Comparison of ENCODE assay signal across 1 cellular context in the genomic region with DNA sequence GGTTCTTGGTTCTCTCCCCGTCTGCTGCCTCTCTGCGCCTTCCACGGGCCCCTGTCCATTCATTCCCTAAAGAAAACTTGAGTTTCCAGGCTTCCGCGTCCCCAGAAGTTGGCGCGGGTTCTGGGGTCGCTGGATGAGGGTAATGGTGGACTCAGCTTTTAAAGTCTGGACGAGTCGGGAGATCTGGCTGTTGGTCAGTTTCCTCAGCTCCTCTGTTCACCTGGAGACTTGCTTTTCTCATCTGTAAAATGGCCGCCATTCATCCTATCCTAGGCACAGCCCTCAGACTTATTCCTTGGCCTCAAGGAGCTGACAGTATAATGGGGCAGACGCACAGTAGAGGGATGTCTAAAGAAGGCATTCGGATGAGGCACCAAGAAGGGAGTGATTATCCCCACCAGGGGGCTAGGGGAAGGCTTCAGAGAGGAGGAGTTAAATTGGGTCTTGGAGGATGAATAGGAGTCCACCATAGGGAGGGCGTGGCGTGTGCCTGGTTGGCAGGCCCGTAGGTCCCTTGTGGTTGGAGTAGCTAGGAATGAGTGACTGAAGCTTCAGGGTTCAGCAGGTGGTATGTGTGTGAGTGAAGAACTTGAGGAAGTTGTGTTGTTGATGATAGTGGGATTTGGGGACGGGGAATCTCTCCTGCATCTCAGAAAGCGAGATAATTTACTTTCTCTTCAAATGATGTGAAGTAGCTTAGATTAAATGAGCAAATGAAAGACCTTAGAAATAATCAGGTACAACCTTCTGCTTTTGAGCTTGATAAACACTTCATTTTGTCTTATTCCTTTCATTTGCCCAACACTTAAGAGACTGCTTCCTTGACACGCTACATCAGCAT.
TF ChIP-seq lines count a peak whose summit lies in the region.

No MANE protein-coding gene starts in this region.

TF ChIP-seq in H1, 55 proteins besides CTCF, POLR2A, EP300 and RAD21:
- TF ChIP-seq PHF8 (conservative IDR thresholded peaks at IDR 0.05; ENCODE audit: low read depth, low read length) (no peak; the same call in none of the 2 replicates), YY1 (IDR thresholded peaks at IDR 0.05; ENCODE audit: low read depth, low read length) (peak; percentile 92), BACH1 (IDR thresholded peaks at IDR 0.05; ENCODE audit: low read length) (no peak), MAFK (IDR thresholded peaks at IDR 0.05; ENCODE audit: low read depth, low read length) (no peak), CHD1 (IDR thresholded peaks at IDR 0.05; ENCODE audit: low read depth, low read length) (0 out of 2 replicates have a peak, but pooled peaks have one; percentile 54), CTBP2 (IDR thresholded peaks at IDR 0.05; ENCODE audit: borderline replicate concordance, insufficient read depth, insufficient read length, low read length) (no peak), JUN (IDR thresholded peaks at IDR 0.05; ENCODE audit: low read depth, low read length) (no peak), RFX5 (IDR thresholded peaks at IDR 0.05; ENCODE audit: borderline replicate concordance, low read depth, low read length) (no peak), SIN3A (conservative IDR thresholded peaks at IDR 0.05 in 1 of 2, IDR thresholded peaks at IDR 0.05 in 1 of 2; ENCODE audit: low read depth in 1 of 2, low read length in 2 of 2) (no peak), EZH2 (IDR thresholded peaks at IDR 0.05; ENCODE audit: low read depth, low read length, severe bottlenecking) (no peak), SP2 (IDR thresholded peaks at IDR 0.05; ENCODE audit: low read length) (no peak), CBX5 (IDR thresholded peaks at IDR 0.05; ENCODE audit: low read depth, low read length) (no peak), SAP30 (IDR thresholded peaks at IDR 0.05; ENCODE audit: insufficient read depth, insufficient replicate concordance, low read length) (no peak), TEAD4 (IDR thresholded peaks at IDR 0.05; ENCODE audit: low read depth, low read length) (no peak), SUZ12 (IDR thresholded peaks at IDR 0.05; ENCODE audit: low read length) (no peak), RNF2 (IDR thresholded peaks at IDR 0.05; ENCODE audit: borderline replicate concordance, low read depth, low read length, missing control alignments, poor library complexity, severe bottlenecking) (no peak), ZNF274 (IDR thresholded peaks at IDR 0.05; ENCODE audit: borderline replicate concordance, extremely low read depth, low read length) (no peak), ASH2L (IDR thresholded peaks at IDR 0.05; ENCODE audit: low read length) (peak; percentile 14), TAF1 (IDR thresholded peaks at IDR 0.05; ENCODE audit: low read depth, low read length) (peak; percentile 89), POU5F1 (IDR thresholded peaks at IDR 0.05; ENCODE audit: low read depth, low read length) (no peak), FOSL1 (IDR thresholded peaks at IDR 0.05; ENCODE audit: insufficient read depth, low read depth, low read length) (no peak), HDAC2 (IDR thresholded peaks at IDR 0.05; ENCODE audit: borderline replicate concordance in 1 of 2, low read depth in 2 of 2, low read length in 2 of 2) (peak; percentile 20 to 96; a peak in 2 of 4 replicates), CREB1 (IDR thresholded peaks at IDR 0.05) (peak; percentile 13; the same call in 1 of the 2 replicates), RBBP5 (IDR thresholded peaks at IDR 0.05; ENCODE audit: borderline replicate concordance, low read depth, low read length) (no peak; the same call in 1 of the 2 replicates), JUND (IDR thresholded peaks at IDR 0.05; ENCODE audit: low read length) (no peak), POLR2AphosphoS5 (IDR thresholded peaks at IDR 0.05; ENCODE audit: low read depth, low read length) (peak; percentile 96), BCL11A (IDR thresholded peaks at IDR 0.05; ENCODE audit: low read depth in 2 of 2, low read length in 2 of 2) (no peak), SIRT6 (IDR thresholded peaks at IDR 0.05; ENCODE audit: low read length) (no peak), TAF7 (optimal IDR thresholded peaks at IDR 0.05; ENCODE audit: borderline replicate concordance, low read depth, low read length) (no peak), SP1 (IDR thresholded peaks at IDR 0.05; ENCODE audit: low read depth, low read length) (peak; percentile 53; the same call in 1 of the 2 replicates), EGR1 (IDR thresholded peaks at IDR 0.05; ENCODE audit: borderline replicate concordance, low read depth, low read length) (no peak), NANOG (IDR thresholded peaks at IDR 0.05; ENCODE audit: insufficient read depth, low read depth, low read length, poor library complexity, severe bottlenecking) (no peak), KDM1A (IDR thresholded peaks at IDR 0.05; ENCODE audit: borderline replicate concordance, low read length) (peak; percentile 99), CHD2 (IDR thresholded peaks at IDR 0.05; ENCODE audit: low read length) (no peak), GTF2F1 (IDR thresholded peaks at IDR 0.05; ENCODE audit: borderline replicate concordance, low read depth, low read length) (no peak), CEBPB (IDR thresholded peaks at IDR 0.05; ENCODE audit: low read depth, low read length) (no peak), KDM5A (IDR thresholded peaks at IDR 0.05; ENCODE audit: low read length) (peak; percentile 59; the same call in 1 of the 2 replicates), SP4 (IDR thresholded peaks at IDR 0.05; ENCODE audit: low read length) (no peak), BRCA1 (IDR thresholded peaks at IDR 0.05; ENCODE audit: low read depth, low read length) (no peak), TBP (IDR thresholded peaks at IDR 0.05; ENCODE audit: low read depth, low read length) (peak; percentile 90), KDM4A (IDR thresholded peaks at IDR 0.05; ENCODE audit: low read depth, low read length, severe bottlenecking) (peak; percentile 30), CBX8 (IDR thresholded peaks at IDR 0.05; ENCODE audit: borderline replicate concordance, low read depth, low read length) (no peak), RXRA (IDR thresholded peaks at IDR 0.05; ENCODE audit: insufficient read depth, low read depth, low read length) (no peak), NRF1 (IDR thresholded peaks at IDR 0.05; ENCODE audit: low read depth, low read length) (no peak), GABPA (IDR thresholded peaks at IDR 0.05; ENCODE audit: borderline replicate concordance, insufficient read depth, low read length) (no peak), SRF (IDR thresholded peaks at IDR 0.05; ENCODE audit: low read depth, low read length) (no peak), E2F6 (IDR thresholded peaks at IDR 0.05) (no peak), ATF2 (IDR thresholded peaks at IDR 0.05; ENCODE audit: low read length) (no peak), TCF12 (IDR thresholded peaks at IDR 0.05; ENCODE audit: low read depth, low read length) (0 out of 2 replicates have a peak, but pooled peaks have one; percentile 56), SIX5 (IDR thresholded peaks at IDR 0.05; ENCODE audit: low read depth, low read length) (no peak), HDAC6 (IDR thresholded peaks at IDR 0.05; ENCODE audit: low read depth, low read length) (no peak)
- TF ChIP-seq, protein P1, sequence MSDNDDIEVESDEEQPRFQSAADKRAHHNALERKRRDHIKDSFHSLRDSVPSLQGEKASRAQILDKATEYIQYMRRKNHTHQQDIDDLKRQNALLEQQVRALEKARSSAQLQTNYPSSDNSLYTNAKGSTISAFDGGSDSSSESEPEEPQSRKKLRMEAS (IDR thresholded peaks at IDR 0.05), result no peak
- TF ChIP-seq, protein P2, sequence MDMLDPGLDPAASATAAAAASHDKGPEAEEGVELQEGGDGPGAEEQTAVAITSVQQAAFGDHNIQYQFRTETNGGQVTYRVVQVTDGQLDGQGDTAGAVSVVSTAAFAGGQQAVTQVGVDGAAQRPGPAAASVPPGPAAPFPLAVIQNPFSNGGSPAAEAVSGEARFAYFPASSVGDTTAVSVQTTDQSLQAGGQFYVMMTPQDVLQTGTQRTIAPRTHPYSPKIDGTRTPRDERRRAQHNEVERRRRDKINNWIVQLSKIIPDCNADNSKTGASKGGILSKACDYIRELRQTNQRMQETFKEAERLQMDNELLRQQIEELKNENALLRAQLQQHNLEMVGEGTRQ (IDR thresholded peaks at IDR 0.05; ENCODE audit: low read length), result no peak
- TF ChIP-seq, protein P3, sequence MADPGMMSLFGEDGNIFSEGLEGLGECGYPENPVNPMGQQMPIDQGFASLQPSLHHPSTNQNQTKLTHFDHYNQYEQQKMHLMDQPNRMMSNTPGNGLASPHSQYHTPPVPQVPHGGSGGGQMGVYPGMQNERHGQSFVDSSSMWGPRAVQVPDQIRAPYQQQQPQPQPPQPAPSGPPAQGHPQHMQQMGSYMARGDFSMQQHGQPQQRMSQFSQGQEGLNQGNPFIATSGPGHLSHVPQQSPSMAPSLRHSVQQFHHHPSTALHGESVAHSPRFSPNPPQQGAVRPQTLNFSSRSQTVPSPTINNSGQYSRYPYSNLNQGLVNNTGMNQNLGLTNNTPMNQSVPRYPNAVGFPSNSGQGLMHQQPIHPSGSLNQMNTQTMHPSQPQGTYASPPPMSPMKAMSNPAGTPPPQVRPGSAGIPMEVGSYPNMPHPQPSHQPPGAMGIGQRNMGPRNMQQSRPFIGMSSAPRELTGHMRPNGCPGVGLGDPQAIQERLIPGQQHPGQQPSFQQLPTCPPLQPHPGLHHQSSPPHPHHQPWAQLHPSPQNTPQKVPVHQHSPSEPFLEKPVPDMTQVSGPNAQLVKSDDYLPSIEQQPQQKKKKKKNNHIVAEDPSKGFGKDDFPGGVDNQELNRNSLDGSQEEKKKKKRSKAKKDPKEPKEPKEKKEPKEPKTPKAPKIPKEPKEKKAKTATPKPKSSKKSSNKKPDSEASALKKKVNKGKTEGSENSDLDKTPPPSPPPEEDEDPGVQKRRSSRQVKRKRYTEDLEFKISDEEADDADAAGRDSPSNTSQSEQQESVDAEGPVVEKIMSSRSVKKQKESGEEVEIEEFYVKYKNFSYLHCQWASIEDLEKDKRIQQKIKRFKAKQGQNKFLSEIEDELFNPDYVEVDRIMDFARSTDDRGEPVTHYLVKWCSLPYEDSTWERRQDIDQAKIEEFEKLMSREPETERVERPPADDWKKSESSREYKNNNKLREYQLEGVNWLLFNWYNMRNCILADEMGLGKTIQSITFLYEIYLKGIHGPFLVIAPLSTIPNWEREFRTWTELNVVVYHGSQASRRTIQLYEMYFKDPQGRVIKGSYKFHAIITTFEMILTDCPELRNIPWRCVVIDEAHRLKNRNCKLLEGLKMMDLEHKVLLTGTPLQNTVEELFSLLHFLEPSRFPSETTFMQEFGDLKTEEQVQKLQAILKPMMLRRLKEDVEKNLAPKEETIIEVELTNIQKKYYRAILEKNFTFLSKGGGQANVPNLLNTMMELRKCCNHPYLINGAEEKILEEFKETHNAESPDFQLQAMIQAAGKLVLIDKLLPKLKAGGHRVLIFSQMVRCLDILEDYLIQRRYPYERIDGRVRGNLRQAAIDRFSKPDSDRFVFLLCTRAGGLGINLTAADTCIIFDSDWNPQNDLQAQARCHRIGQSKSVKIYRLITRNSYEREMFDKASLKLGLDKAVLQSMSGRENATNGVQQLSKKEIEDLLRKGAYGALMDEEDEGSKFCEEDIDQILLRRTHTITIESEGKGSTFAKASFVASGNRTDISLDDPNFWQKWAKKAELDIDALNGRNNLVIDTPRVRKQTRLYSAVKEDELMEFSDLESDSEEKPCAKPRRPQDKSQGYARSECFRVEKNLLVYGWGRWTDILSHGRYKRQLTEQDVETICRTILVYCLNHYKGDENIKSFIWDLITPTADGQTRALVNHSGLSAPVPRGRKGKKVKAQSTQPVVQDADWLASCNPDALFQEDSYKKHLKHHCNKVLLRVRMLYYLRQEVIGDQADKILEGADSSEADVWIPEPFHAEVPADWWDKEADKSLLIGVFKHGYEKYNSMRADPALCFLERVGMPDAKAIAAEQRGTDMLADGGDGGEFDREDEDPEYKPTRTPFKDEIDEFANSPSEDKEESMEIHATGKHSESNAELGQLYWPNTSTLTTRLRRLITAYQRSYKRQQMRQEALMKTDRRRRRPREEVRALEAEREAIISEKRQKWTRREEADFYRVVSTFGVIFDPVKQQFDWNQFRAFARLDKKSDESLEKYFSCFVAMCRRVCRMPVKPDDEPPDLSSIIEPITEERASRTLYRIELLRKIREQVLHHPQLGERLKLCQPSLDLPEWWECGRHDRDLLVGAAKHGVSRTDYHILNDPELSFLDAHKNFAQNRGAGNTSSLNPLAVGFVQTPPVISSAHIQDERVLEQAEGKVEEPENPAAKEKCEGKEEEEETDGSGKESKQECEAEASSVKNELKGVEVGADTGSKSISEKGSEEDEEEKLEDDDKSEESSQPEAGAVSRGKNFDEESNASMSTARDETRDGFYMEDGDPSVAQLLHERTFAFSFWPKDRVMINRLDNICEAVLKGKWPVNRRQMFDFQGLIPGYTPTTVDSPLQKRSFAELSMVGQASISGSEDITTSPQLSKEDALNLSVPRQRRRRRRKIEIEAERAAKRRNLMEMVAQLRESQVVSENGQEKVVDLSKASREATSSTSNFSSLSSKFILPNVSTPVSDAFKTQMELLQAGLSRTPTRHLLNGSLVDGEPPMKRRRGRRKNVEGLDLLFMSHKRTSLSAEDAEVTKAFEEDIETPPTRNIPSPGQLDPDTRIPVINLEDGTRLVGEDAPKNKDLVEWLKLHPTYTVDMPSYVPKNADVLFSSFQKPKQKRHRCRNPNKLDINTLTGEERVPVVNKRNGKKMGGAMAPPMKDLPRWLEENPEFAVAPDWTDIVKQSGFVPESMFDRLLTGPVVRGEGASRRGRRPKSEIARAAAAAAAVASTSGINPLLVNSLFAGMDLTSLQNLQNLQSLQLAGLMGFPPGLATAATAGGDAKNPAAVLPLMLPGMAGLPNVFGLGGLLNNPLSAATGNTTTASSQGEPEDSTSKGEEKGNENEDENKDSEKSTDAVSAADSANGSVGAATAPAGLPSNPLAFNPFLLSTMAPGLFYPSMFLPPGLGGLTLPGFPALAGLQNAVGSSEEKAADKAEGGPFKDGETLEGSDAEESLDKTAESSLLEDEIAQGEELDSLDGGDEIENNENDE (IDR thresholded peaks at IDR 0.05; ENCODE audit: insufficient replicate concordance, low read length), result no peak
- TF ChIP-seq, protein P4, sequence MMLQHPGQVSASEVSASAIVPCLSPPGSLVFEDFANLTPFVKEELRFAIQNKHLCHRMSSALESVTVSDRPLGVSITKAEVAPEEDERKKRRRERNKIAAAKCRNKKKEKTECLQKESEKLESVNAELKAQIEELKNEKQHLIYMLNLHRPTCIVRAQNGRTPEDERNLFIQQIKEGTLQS (IDR thresholded peaks at IDR 0.05; ENCODE audit: insufficient read depth, low read depth, low read length), result no peak
TF ChIP-seq in H1: peak in this region for 13.
